In the genomic region with DNA sequence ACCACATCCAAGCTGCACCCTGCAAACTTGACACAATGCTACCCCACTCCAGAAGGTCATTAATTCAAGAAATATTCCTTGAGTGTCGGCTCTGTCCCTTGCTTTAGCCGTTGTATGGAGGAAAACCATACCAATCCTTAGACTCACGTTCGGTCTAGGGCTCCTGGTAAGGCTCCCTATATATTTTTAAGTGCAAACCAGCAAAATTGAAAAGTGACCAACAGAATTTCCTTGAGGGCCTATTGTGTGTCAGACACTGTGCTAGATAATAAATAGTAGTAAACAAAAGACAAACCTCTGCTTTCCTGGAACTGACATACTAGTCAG, we compare ENCODE assay signal across 1 cellular context.
TF ChIP-seq lines count a peak whose summit lies in the region.

No MANE protein-coding gene starts in this region.

TF ChIP-seq in endothelial cell of umbilical vein, 7 proteins besides CTCF, POLR2A, EP300 and RAD21 (continued from another document):
- TF ChIP-seq MYC (IDR thresholded peaks at IDR 0.05; ENCODE audit: low read depth, low read length) (no peak), JUN (IDR thresholded peaks at IDR 0.05; ENCODE audit: borderline replicate concordance, insufficient read depth, insufficient read length, low read depth) (no peak)
